Comparison of ENCODE assay signal across 10 cellular contexts in genomic region chr6:160398674-160399271, GRCh38. TPM values are rescaled to one million over a fixed set of nuclear protein-coding genes. Genes with fewer than 3 reads are reported as not detected.
A peak's percentile ranks its signal among the peaks of the same experiment; 100 is the strongest.
DNase-seq lines count a peak whose midpoint lies in the region; ATAC-seq and TF ChIP-seq lines count a peak whose summit lies in the region.
"Had no signal": no experiment of that assay in that cellular context is flagged by ENCODE, and none has a peak within 500 bp of the region (broad histone marks: within the 10 kb centered on the region; RNA-seq: fewer than 3 reads in every experiment).

No MANE protein-coding gene starts in this region.

- H3K4me3 Mint-ChIP-seq in T-helper 2 cell treated with Interferon-gamma antibody and Interleukin-4, amounts not matched to agents 5 μg/mL and 100 μg/mL, for 36 hours, result peak overlapping the region; percentile 11

- peak overlapping the region; percentile 47 for H2AFZ ChIP-seq in mammary epithelial cell (ENCODE audit: low read depth, low read length)

- BruUV-seq in mammary epithelial cell (replicated peaks; lab: Mats Ljungman, UMichigan), result no TSS peak

- H3K9ac ChIP-seq in mammary epithelial cell (ENCODE audit: insufficient read depth, low read length), result no peak overlapping the region

- no peaks in the 10 kb centered on the region for H3K79me2 ChIP-seq in mammary epithelial cell (ENCODE audit: insufficient read depth, low read length)

- no peaks in the 10 kb centered on the region for H3K9me3 ChIP-seq in mammary epithelial cell (replicated peaks; ENCODE audit: insufficient read depth, low read length)
- no peaks in the 10 kb centered on the region for H3K9me3 ChIP-seq in breast epithelium
- no peaks in the 10 kb centered on the region for H3K9me3 ChIP-seq in transverse colon
- no peaks in the 10 kb centered on the region for H3K9me3 ChIP-seq in left lung

- H3K36me3 ChIP-seq in mammary epithelial cell (ENCODE audit: insufficient read depth, low read length) (no peaks in the 10 kb centered on the region), breast epithelium (no peaks in the 10 kb centered on the region), transverse colon (no peaks in the 10 kb centered on the region), left lung (no peaks in the 10 kb centered on the region)

- H3K27me3 ChIP-seq in mammary epithelial cell (ENCODE audit: insufficient read depth, low read length) (no peaks in the 10 kb centered on the region), breast epithelium (no peaks in the 10 kb centered on the region), transverse colon (no peaks in the 10 kb centered on the region), left lung (no peaks in the 10 kb centered on the region)

- intact Hi-C loops in mammary epithelial cell (cut with micrococcal nuclease), result no loop called here
- intact Hi-C loops in breast epithelium (cut with DNase I; ENCODE audit: low total_unique reads), result no loop called here
- intact Hi-C loops in transverse colon (cut with DNase I; ENCODE audit: low total_unique reads), result no loop called here
- intact Hi-C loops in left lung (cut with DNase I), result no loop called here

- dilution Hi-C loops in mammary epithelial cell (cut with HindIII; ENCODE audit: low sequenced_read_pairs), result no loop called here

- WGBS in mammary epithelial cell (ENCODE audit: low coverage, missing lambda C conversion rate), result 67% methylated on average over 3 of the region's 3 CpGs
- 60 to 64% methylated on average over 2 to 3 of the region's 3 CpGs for WGBS in transverse colon (ENCODE audit: low coverage in 1 of 2), 2 donors

- H3K4me2 ChIP-seq in mammary epithelial cell (ENCODE audit: insufficient read depth, low read depth, low read length), result peak overlapping the region; percentile 20

- peaks cover under 1% of the 10 kb centered on the region for H3K9me3 Mint-ChIP-seq in T-helper 2 cell treated with Interferon-gamma antibody and Interleukin-4, amounts not matched to agents 5 μg/mL and 100 μg/mL, for 36 hours

- no peaks in the 10 kb centered on the region for H4K20me1 ChIP-seq in mammary epithelial cell (ENCODE audit: insufficient read depth, low read length)

- H3K27ac Mint-ChIP-seq in T-helper 2 cell treated with Interferon-gamma antibody and Interleukin-4, amounts not matched to agents 5 μg/mL and 100 μg/mL, for 36 hours, result no peak overlapping the region

- H3K4me1 Mint-ChIP-seq in T-helper 2 cell treated with Interferon-gamma antibody and Interleukin-4, amounts not matched to agents 5 μg/mL and 100 μg/mL, for 36 hours (ENCODE audit: low read depth), result peaks cover 15% of the 10 kb centered on the region

- H3K27ac ChIP-seq in mammary epithelial cell (ENCODE audit: insufficient read depth, low read depth, low read length) (peak overlapping the region; percentile 3), breast epithelium (no peak overlapping the region), transverse colon (no peak overlapping the region), left lung (no peak overlapping the region)

- TF ChIP-seq POLR2A in breast epithelium (IDR thresholded peaks at IDR 0.05) (no peak), transverse colon (IDR thresholded peaks at IDR 0.05) (no peak)

- CTCF ChIA-PET in mammary epithelial cell (lab: Charles Lee; ENCODE audit: low non-redundant PET), result no interaction called here

- ATAC-seq in HG02943 (IDR thresholded peaks at IDR 0.05; ENCODE audit: low read depth, unreplicated experiment), result peak; percentile 99
- ATAC-seq in left lung, result no peak

- DNase-seq in mammary epithelial cell (peak; percentile 15), breast epithelium (ENCODE audit: low spot score in 2 of 2) (no peak), mucosa of gallbladder (ENCODE audit: low spot score) (no peak), NCI-H1436 treated with DMSO at 0.1 percent for 48 hours (lab: John Stamatoyannopoulos, UW) (no peak), transverse colon (no peak), left lung (no peak)
- no peak for DNase-seq in T-helper 2 cell treated with Interferon-gamma antibody and Interleukin-4, amounts not matched to agents 5 μg/mL and 100 μg/mL, for 36 hours (ENCODE audit: low spot score)
- DNase-seq: amygdala had no signal

- H3K4me3 ChIP-seq in mammary epithelial cell (replicated peaks in 1 of 3; ENCODE audit: insufficient read depth in 1 of 3, low read depth in 2 of 3, low read length in 3 of 3) (no peak overlapping the region), breast epithelium (no peak overlapping the region), transverse colon (no peak overlapping the region), left lung (no peak overlapping the region)

- no peak for TF ChIP-seq EP300 in transverse colon (IDR thresholded peaks at IDR 0.05; ENCODE audit: low read depth)

- H3K4me1 ChIP-seq in mammary epithelial cell (ENCODE audit: insufficient read depth, low read length), result peaks cover 22% of the 10 kb centered on the region
- H3K4me1 ChIP-seq in breast epithelium, result no peaks in the 10 kb centered on the region
- H3K4me1 ChIP-seq in transverse colon, result no peaks in the 10 kb centered on the region
- no peaks in the 10 kb centered on the region for H3K4me1 ChIP-seq in left lung

- peaks cover 25% of the 10 kb centered on the region for H3K27me3 Mint-ChIP-seq in T-helper 2 cell treated with Interferon-gamma antibody and Interleukin-4, amounts not matched to agents 5 μg/mL and 100 μg/mL, for 36 hours (ENCODE audit: low read depth)

- no peak for TF ChIP-seq CTCF in mammary epithelial cell (conservative IDR thresholded peaks at IDR 0.05 in 1 of 2, IDR thresholded peaks at IDR 0.05 in 1 of 2; ENCODE audit: extremely low read depth in 1 of 2, insufficient read depth in 1 of 2, low read depth in 1 of 2, low read length in 2 of 2)
- no peak for TF ChIP-seq CTCF in breast epithelium (IDR thresholded peaks at IDR 0.05)
- TF ChIP-seq CTCF in transverse colon (IDR thresholded peaks at IDR 0.05), result no peak
- no peak for TF ChIP-seq CTCF in left lung (IDR thresholded peaks at IDR 0.05)

- in situ Hi-C loops in mammary epithelial cell (cut with MboI; ENCODE audit: low sequenced_read_pairs in 2 of 2) (no loop called here), transverse colon (cut with MboI; ENCODE audit: low pct_ligation_motif_present in 1 of 4, low pct_unique_long_range_greater_than_20kb in 1 of 4, low sequenced_read_pairs in 3 of 4) (no loop called here)

- no peaks in the 10 kb centered on the region for H3K36me3 Mint-ChIP-seq in T-helper 2 cell treated with Interferon-gamma antibody and Interleukin-4, amounts not matched to agents 5 μg/mL and 100 μg/mL, for 36 hours (ENCODE audit: low read depth)

RNA-seq across cellular contexts. Expression of gene SLC22A3, which starts 50.6 kb away (rescaled TPM):
- 1 to 10 TPM in 1 of 2 donors, under 1 TPM in 1; 0.33 to 1.4 TPM for total RNA-seq in mammary epithelial cell
- 0.52 TPM for polyA plus RNA-seq in mammary epithelial cell
- polyA minus RNA-seq in mammary epithelial cell, result not detected
- total RNA-seq in breast epithelium, result 10 to 100 TPM in 1 of 3 donors, 1 to 10 TPM in 2; 3.4 to 13.1 (median 5.9) TPM
- 36.0 TPM for total RNA-seq in mucosa of gallbladder
- total RNA-seq in transverse colon, result 10 to 100 TPM in 1 of 4 donors, 1 to 10 TPM in 3; 4.5 to 12.0 (median 6.9) TPM
- total RNA-seq in left lung, result 10 to 100 TPM; 25.9 to 35.4 TPM
- total RNA-seq: SK-MEL-5 had no signal
